Comparison of ENCODE assay signal across 13 cellular contexts in genomic region chr11:119236891-119237290, GRCh38. TPM values are rescaled to one million over a fixed set of nuclear protein-coding genes. Genes with fewer than 3 reads are reported as not detected.
DNase-seq lines count a peak whose midpoint lies in the region; ATAC-seq lines count a peak whose summit lies in the region.
"Had no signal": no experiment of that assay in that cellular context is flagged by ENCODE, and none has a peak within 500 bp of the region (broad histone marks: within the 10 kb centered on the region; RNA-seq: fewer than 3 reads in every experiment).

No MANE protein-coding gene starts in this region.

- peaks cover 14 to 43% of the 10 kb centered on the region in 2 donors for H3K36me3 Mint-ChIP-seq in activated naive CD4-positive, alpha-beta T cell treated with anti-CD3 and anti-CD28 coated beads, Interleukin-2, amount 50 U/mL, for 72 hours

- no peaks in the 10 kb centered on the region for H3K27me3 Mint-ChIP-seq in stimulated activated naive CD8-positive, alpha-beta T cell treated with anti-CD3 and anti-CD28 coated beads, Interleukin-15, amount 100 ng/mL, for 72 hours

- DNase-seq in activated naive CD4-positive, alpha-beta T cell treated with anti-CD3 and anti-CD28 coated beads, Interleukin-2, amount 50 U/mL, for 72 hours (ENCODE audit: low spot score in 2 of 2), result no peak
- no peak for DNase-seq in activated naive CD4-positive, alpha-beta T cell treated with Interleukin-2 at 50 U/mL for 16 hours
- DNase-seq in RPMI7951 (ENCODE audit: low read depth), result peak; percentile 6
- peak; percentile 10 for DNase-seq in fibroblast of gingiva (ENCODE audit: low read depth)
- DNase-seq in stimulated activated naive CD8-positive, alpha-beta T cell treated with anti-CD3 and anti-CD28 coated beads, Interleukin-15, amount 100 ng/mL, for 72 hours, result no peak
- no peak for DNase-seq in NCI-H1105 (lab: John Stamatoyannopoulos, UW)
- DNase-seq in COR-L47 (lab: John Stamatoyannopoulos, UW), result no peak
- DNase-seq in NOMO-1 (lab: John Stamatoyannopoulos, UW; ENCODE audit: unreplicated experiment in 2 of 2), result no peak
- DNase-seq: adrenal gland, Kasumi-1, NCI-H2029, NCI-H526 treated with DMSO at 0.1 percent for 48 hours had no signal

- H3K4me1 Mint-ChIP-seq in stimulated activated naive CD8-positive, alpha-beta T cell treated with anti-CD3 and anti-CD28 coated beads, Interleukin-15, amount 100 ng/mL, for 72 hours, result peaks cover 63% of the 10 kb centered on the region
- H3K4me1 Mint-ChIP-seq: nephron had no signal

- H3K9me3 Mint-ChIP-seq in activated naive CD4-positive, alpha-beta T cell treated with anti-CD3 and anti-CD28 coated beads, Interleukin-2, amount 50 U/mL, for 72 hours, result no peaks in the 10 kb centered on the region
- H3K9me3 Mint-ChIP-seq in stimulated activated naive CD8-positive, alpha-beta T cell treated with anti-CD3 and anti-CD28 coated beads, Interleukin-15, amount 100 ng/mL, for 72 hours, result no peaks in the 10 kb centered on the region
- H3K9me3 Mint-ChIP-seq: nephron had no signal

- ATAC-seq in activated naive CD4-positive, alpha-beta T cell treated with anti-CD3 and anti-CD28 coated beads, Interleukin-2, amount 50 U/mL, for 72 hours, result peak; percentile 43 to 81
- ATAC-seq in stimulated activated naive CD8-positive, alpha-beta T cell treated with anti-CD3 and anti-CD28 coated beads, Interleukin-15, amount 100 ng/mL, for 72 hours, result peak; percentile 81

- no peak overlapping the region for H3K4me3 Mint-ChIP-seq in stimulated activated naive CD8-positive, alpha-beta T cell treated with anti-CD3 and anti-CD28 coated beads, Interleukin-15, amount 100 ng/mL, for 72 hours
- H3K4me3 Mint-ChIP-seq: nephron had no signal

- peak overlapping the region in 1 of 2 donors; percentile 60 for H3K27ac Mint-ChIP-seq in activated naive CD4-positive, alpha-beta T cell treated with anti-CD3 and anti-CD28 coated beads, Interleukin-2, amount 50 U/mL, for 72 hours
- H3K27ac Mint-ChIP-seq in stimulated activated naive CD8-positive, alpha-beta T cell treated with anti-CD3 and anti-CD28 coated beads, Interleukin-15, amount 100 ng/mL, for 72 hours, result no peak overlapping the region
- H3K27ac Mint-ChIP-seq: nephron had no signal

RNA-seq across cellular contexts. Expression of gene CBL, which starts 30.8 kb away (rescaled TPM):
- 10 to 100 TPM; 32.3 to 50.0 TPM for total RNA-seq in activated naive CD4-positive, alpha-beta T cell treated with anti-CD3 and anti-CD28 coated beads, Interleukin-2, amount 50 U/mL, for 72 hours
- total RNA-seq in RPMI7951 (2014; rRNA removed; shearing (Covaris generic)), result 12.7 and 14.1 TPM in 2 replicates

RNA-seq across cellular contexts. Expression of gene NHERF4, which starts 51.6 kb away (rescaled TPM):
- total RNA-seq in activated naive CD4-positive, alpha-beta T cell treated with anti-CD3 and anti-CD28 coated beads, Interleukin-2, amount 50 U/mL, for 72 hours, result under 1 TPM; 0.23 to 0.30 TPM
- total RNA-seq in RPMI7951 (2014; rRNA removed; shearing (Covaris generic)), result not detected in 2 replicates

Comparison
In these comparisons a context has a peak if more than half of its experiments do, and no peak if none do; other contexts are left out.
1. DNase-seq: peak in RPMI7951 (single experiment) and fibroblast of gingiva (single experiment); none in activated naive CD4-positive, alpha-beta T cell treated with anti-CD3 and anti-CD28 coated beads, Interleukin-2, amount 50 U/mL, for 72 hours (0 of 2), activated naive CD4-positive, alpha-beta T cell treated with Interleukin-2 at 50 U/mL for 16 hours (single experiment), stimulated activated naive CD8-positive, alpha-beta T cell treated with anti-CD3 and anti-CD28 coated beads, Interleukin-15, amount 100 ng/mL, for 72 hours (0 of 2), NCI-H1105 (single experiment), COR-L47 (single experiment) and NOMO-1 (0 of 2).